24 cellular contexts compared by ENCODE assay signal in the genomic region with DNA sequence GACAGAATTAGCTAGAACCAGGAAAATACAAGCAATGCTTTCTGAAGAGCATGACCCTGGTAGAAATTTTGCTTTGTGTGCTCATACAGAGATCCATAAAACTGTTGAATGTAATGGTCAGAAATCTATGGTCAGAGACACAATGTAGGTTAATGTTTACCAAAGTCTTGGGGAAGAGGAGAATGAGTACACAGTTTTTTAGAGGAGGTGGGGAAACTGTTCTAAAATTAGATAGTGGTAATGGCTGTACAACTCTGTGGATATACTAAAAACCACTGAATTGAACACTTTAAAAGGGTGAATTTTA.
DNase-seq lines count a peak whose midpoint lies in the region; ATAC-seq, FAIRE-seq and TF ChIP-seq lines count a peak whose summit lies in the region.
"Had no signal": no experiment of that assay in that cellular context is flagged by ENCODE, and none has a peak within 500 bp of the region (broad histone marks: within the 10 kb centered on the region; RNA-seq: fewer than 3 reads in every experiment).

No MANE protein-coding gene starts in this region.

- peak overlapping the region; percentile 47 for H3K27ac Mint-ChIP-seq in neural crest cell (ENCODE audit: unreplicated experiment)
- H3K27ac Mint-ChIP-seq: CD4-positive, CD25-positive, alpha-beta regulatory T cell; H9; natural killer cell had no signal

- TF ChIP-seq CTCF in kidney (IDR thresholded peaks at IDR 0.05; ENCODE audit: borderline replicate concordance, extremely low read depth, insufficient read depth) (no peak), neural crest cell (conservative IDR thresholded peaks at IDR 0.05) (no peak), thyroid gland (IDR thresholded peaks at IDR 0.05) (no peak)

- intact Hi-C loops in kidney (cut with DNase I), result no loop called here
- intact Hi-C loops in thyroid gland (cut with DNase I), result no loop called here

- no peaks in the 10 kb centered on the region for H3K27me3 ChIP-seq in thyroid gland
- H3K27me3 ChIP-seq: gastrocnemius medialis had no signal

- H3K4me1 Mint-ChIP-seq in neural crest cell, result peaks cover 35% of the 10 kb centered on the region
- H3K4me1 Mint-ChIP-seq: H9 had no signal

- peak; percentile 53 for ATAC-seq in GM18511 (IDR thresholded peaks at IDR 0.05; ENCODE audit: unreplicated experiment)
- peak; percentile 49 for ATAC-seq in HG03354 (IDR thresholded peaks at IDR 0.05; ENCODE audit: poor library complexity, severe bottlenecking, unreplicated experiment)
- no peak for ATAC-seq in GM19455 (IDR thresholded peaks at IDR 0.05; ENCODE audit: unreplicated experiment)
- ATAC-seq: activated T-cell treated with anti-CD3 and anti-CD28 coated beads, Interleukin-2, amount 50 U/mL, for 4 hours; natural killer cell had no signal

- H3K9me3 ChIP-seq in kidney (ENCODE audit: control insufficient read depth in 1 of 2, low read length in 2 of 2) (peaks cover 0 to 9% of the 10 kb centered on the region in 2 donors), thyroid gland (no peaks in the 10 kb centered on the region)

- peak overlapping the region; percentile 48 to 52 for H3K27ac ChIP-seq in kidney (ENCODE audit: low read depth in 2 of 2, low read length in 2 of 2)
- H3K27ac ChIP-seq in thyroid gland, result no peak overlapping the region
- H3K27ac ChIP-seq: gastrocnemius medialis, HL-60 had no signal

- TF ChIP-seq POLR2A in thyroid gland (IDR thresholded peaks at IDR 0.05), result no peak

- no peak for FAIRE-seq in kidney (lab: Jason Lieb, UNC)
- FAIRE-seq: G401.6 had no signal

- no peak overlapping the region for H3K4me3 Mint-ChIP-seq in neural crest cell
- H3K4me3 Mint-ChIP-seq: activated T-cell treated with anti-CD3 and anti-CD28 coated beads, Interleukin-2, amount 50 U/mL, for 4 hours; CD4-positive, CD25-positive, alpha-beta regulatory T cell; H9; mesothelial cell of epicardium; natural killer cell had no signal

- peaks cover 15% of the 10 kb centered on the region for H3K9me3 Mint-ChIP-seq in neural crest cell
- H3K9me3 Mint-ChIP-seq: activated T-cell treated with anti-CD3 and anti-CD28 coated beads, Interleukin-2, amount 50 U/mL, for 4 hours; natural killer cell had no signal

- peaks cover 6% of the 10 kb centered on the region for H3K36me3 Mint-ChIP-seq in neural crest cell (ENCODE audit: low read depth)
- H3K36me3 Mint-ChIP-seq: CD4-positive, CD25-positive, alpha-beta regulatory T cell; natural killer cell had no signal

- H3K36me3 ChIP-seq in kidney (ENCODE audit: control insufficient read depth in 1 of 2, insufficient read depth in 2 of 2, low read length in 2 of 2), result no peaks in the 10 kb centered on the region
- no peaks in the 10 kb centered on the region for H3K36me3 ChIP-seq in thyroid gland
- H3K36me3 ChIP-seq: gastrocnemius medialis had no signal

- H3K4me3 ChIP-seq in kidney (ENCODE audit: low read length in 2 of 2) (no peak overlapping the region), thyroid gland (replicated peaks in 1 of 3) (no peak overlapping the region)
- H3K4me3 ChIP-seq: coronary artery, gastrocnemius medialis had no signal

- DNase-seq in kidney (no peak), neural crest cell (ENCODE audit: low read depth, low spot score) (no peak), NCI-H146 treated with DMSO at 0.1 percent for 48 hours (lab: John Stamatoyannopoulos, UW; ENCODE audit: unreplicated experiment) (no peak), thyroid gland (no peak), RPMI8226 (no peak)
- DNase-seq: activated naive CD4-positive, alpha-beta T cell treated with Interleukin-2 at 50 U/mL for 16 hours; activated T-cell treated with anti-CD3 and anti-CD28 coated beads, Interleukin-2, amount 50 U/mL, for 4 hours; amniotic stem cell; CD4-positive, CD25-positive, alpha-beta regulatory T cell; gastrocnemius medialis; H9; natural killer cell; NCI-H1092 treated with DMSO at 0.1 percent for 48 hours; NCI-H2029; NCI-H345; NCI-H748 treated with DMSO at 0.1 percent for 48 hours; stimulated activated CD8-positive, alpha-beta memory T cell treated with anti-CD3 and anti-CD28 coated beads, Interleukin-4, amount 100 ng/mL, for 48 hours had no signal

- H3K4me1 ChIP-seq in kidney (ENCODE audit: control insufficient read depth in 1 of 2, insufficient read depth in 1 of 2, low read depth in 1 of 2, low read length in 2 of 2) (peaks cover 36% of the 10 kb centered on the region in 2 donors), thyroid gland (no peaks in the 10 kb centered on the region)

- no peaks in the 10 kb centered on the region for H3K27me3 Mint-ChIP-seq in neural crest cell (ENCODE audit: low read depth)
- H3K27me3 Mint-ChIP-seq: CD4-positive, CD25-positive, alpha-beta regulatory T cell had no signal

- no peak overlapping the region for H3K9ac ChIP-seq in kidney (ENCODE audit: low read length in 2 of 2)

Comparison
In these comparisons a context has a peak if more than half of its experiments do, and no peak if none do; other contexts are left out.
1. H3K27ac ChIP-seq: peak in kidney (2 of 2); none in thyroid gland (0 of 3).